ENCODE assay signal across 19 cellular contexts in the genomic region with DNA sequence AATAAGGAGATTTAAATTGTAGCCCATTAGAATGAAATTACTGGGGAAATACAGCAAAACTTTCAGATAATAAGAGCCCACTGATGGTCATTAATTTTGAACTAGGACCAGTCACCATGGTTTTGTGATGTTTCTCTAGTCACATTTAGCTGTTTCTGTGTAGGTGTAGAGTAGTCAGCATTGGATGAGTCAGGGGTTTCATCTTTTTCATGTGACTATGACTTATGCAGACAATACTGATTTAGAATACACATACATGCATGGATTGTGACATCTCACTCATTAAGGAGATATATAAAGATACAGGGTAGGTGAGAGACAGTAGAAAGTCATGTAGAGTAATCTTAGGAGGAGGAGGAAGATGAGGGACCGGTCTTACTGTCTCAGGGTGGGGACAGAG.
"Had no signal": no experiment of that assay in that cellular context is flagged by ENCODE, and none has a peak within 500 bp of the region (broad histone marks: within the 10 kb centered on the region; RNA-seq: fewer than 3 reads in every experiment).

No MANE protein-coding gene starts in this region.

- H3K4me3 ChIP-seq: cardiac muscle cell, dorsolateral prefrontal cortex, gastrocnemius medialis, left lung, smooth muscle cell, testis had no signal

- H3K4me3 Mint-ChIP-seq: activated naive CD8-positive, alpha-beta T cell; activated T-cell treated with anti-CD3 and anti-CD28 coated beads, Interleukin-2, amount 50 U/mL, for 72 hours; nephron progenitor cell; stimulated activated memory B cell treated with anti-CD40 and anti-IgM and Interleukin-4, amounts not matched to agents 10 μg/mL and 1 μg/mL and 100 μg/mL, for 72 hours; type B pancreatic cell had no signal

- H3K9me3 ChIP-seq: gastrocnemius medialis, testis had no signal

- H3K4me1 Mint-ChIP-seq: nephron progenitor cell; stimulated activated memory B cell treated with anti-CD40 and anti-IgM and Interleukin-4, amounts not matched to agents 10 μg/mL and 1 μg/mL and 100 μg/mL, for 72 hours had no signal

- H3K9me3 Mint-ChIP-seq: nephron progenitor cell, type B pancreatic cell had no signal

- H3K27me3 Mint-ChIP-seq: activated naive CD8-positive, alpha-beta T cell; stimulated activated memory B cell treated with anti-CD40 and anti-IgM and Interleukin-4, amounts not matched to agents 10 μg/mL and 1 μg/mL and 100 μg/mL, for 72 hours; type B pancreatic cell had no signal

- DNase-seq: activated CD4-positive, CD25-positive, alpha-beta regulatory T cell; activated gamma-delta T cell; activated T-cell treated with anti-CD3 and anti-CD28 coated beads, Interleukin-2, amount 50 U/mL, for 72 hours; dorsolateral prefrontal cortex; gastrocnemius medialis; head of caudate nucleus; kidney; left lung; nephron progenitor cell; nucleus accumbens; stimulated activated CD4-positive, alpha-beta T cell treated with anti-CD3 and anti-CD28 coated beads, Interleukin-4, amount 100 ng/mL, for 1 hour; testis had no signal

- H3K27ac ChIP-seq: cardiac muscle cell, dorsolateral prefrontal cortex, epithelial cell of prostate, gastrocnemius medialis, left lung, testis had no signal

- H3K36me3 Mint-ChIP-seq: activated naive CD8-positive, alpha-beta T cell; stimulated activated memory B cell treated with anti-CD40 and anti-IgM and Interleukin-4, amounts not matched to agents 10 μg/mL and 1 μg/mL and 100 μg/mL, for 72 hours; type B pancreatic cell had no signal

- ATAC-seq: gastrocnemius medialis; left lung; sciatic nerve; stimulated activated memory B cell treated with anti-CD40 and anti-IgM and Interleukin-4, amounts not matched to agents 10 μg/mL and 1 μg/mL and 100 μg/mL, for 72 hours had no signal

- H3K4me2 ChIP-seq: smooth muscle cell had no signal

- H3K27ac Mint-ChIP-seq: activated naive CD8-positive, alpha-beta T cell; activated T-cell treated with anti-CD3 and anti-CD28 coated beads, Interleukin-2, amount 50 U/mL, for 72 hours; nephron progenitor cell; stimulated activated memory B cell treated with anti-CD40 and anti-IgM and Interleukin-4, amounts not matched to agents 10 μg/mL and 1 μg/mL and 100 μg/mL, for 72 hours; type B pancreatic cell had no signal

- H3K36me3 ChIP-seq: cardiac muscle cell, gastrocnemius medialis, left lung had no signal

- H3K4me1 ChIP-seq: gastrocnemius medialis, left lung, testis had no signal

- H3K27me3 ChIP-seq: cardiac muscle cell, dorsolateral prefrontal cortex, gastrocnemius medialis, left lung, testis had no signal
